ENCODE assay signal across 6 cellular contexts in the genomic region with DNA sequence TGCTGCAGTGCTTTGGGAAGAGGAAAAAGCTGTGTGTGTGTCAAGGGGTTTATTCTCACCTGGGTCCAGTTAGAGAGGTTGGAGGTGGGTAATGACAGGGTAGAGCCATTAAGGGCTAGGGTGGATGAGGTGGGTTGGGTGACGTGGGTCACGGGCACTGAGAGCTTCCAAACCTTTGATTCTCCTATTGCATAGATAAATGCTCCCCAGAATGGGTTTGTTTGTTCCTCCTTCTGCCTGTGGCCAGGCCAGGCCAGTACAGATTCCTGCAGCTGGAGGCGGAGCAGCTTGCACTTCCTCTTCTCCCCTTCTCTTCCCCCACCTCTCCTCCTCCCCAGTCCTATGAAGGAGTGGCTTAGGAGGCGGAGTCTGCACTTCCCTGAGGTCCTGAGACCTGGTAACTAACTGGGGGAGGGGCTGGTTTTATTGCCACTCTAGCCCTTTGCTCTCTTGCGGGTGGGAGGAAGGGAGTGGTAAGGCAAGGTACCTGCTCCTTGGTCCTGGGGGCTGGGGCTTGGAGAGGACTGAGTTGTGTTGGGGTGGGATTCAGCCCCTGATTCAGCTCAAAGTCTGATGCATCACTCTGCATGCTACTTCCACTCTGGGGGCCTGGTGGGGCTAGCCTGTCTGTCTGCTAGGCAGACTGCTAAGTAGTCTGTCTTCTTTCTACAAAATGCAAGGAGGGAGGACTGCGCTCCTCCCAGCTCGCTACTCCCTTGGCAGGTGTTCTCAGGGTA. TPM values are rescaled to one million over a fixed set of nuclear protein-coding genes. Genes with fewer than 3 reads are reported as not detected.
DNase-seq lines count a peak whose midpoint lies in the region; ATAC-seq and TF ChIP-seq lines count a peak whose summit lies in the region.

No MANE protein-coding gene starts in this region.

- TF ChIP-seq POLR2A in sigmoid colon (IDR thresholded peaks at IDR 0.05) = peak in 1 of 2 donors; percentile 62

- H2BK120ac ChIP-seq in H9 (ENCODE audit: low read depth, low read length, poor library complexity, severe bottlenecking) = no peak overlapping the region

- H3K79me2 ChIP-seq in H9 (ENCODE audit: insufficient read depth, low read length) = peaks cover 8% of the 10 kb centered on the region; the same call in 1 of the 2 replicates

- no peak overlapping the region for H3K27ac ChIP-seq in H9 (ENCODE audit: insufficient read length, low read depth, low read length)
- H3K27ac ChIP-seq in sigmoid colon = peak overlapping the region in 1 of 4 donors; percentile 17

- TF ChIP-seq CTCF in H9 (conservative IDR thresholded peaks at IDR 0.05) (no peak), sigmoid colon (IDR thresholded peaks at IDR 0.05) (no peak)

- no peak overlapping the region for H2BK15ac ChIP-seq in H9 (ENCODE audit: low read depth, low read length)

- H3K36me3 Mint-ChIP-seq in H9 (ENCODE audit: insufficient read depth in 1 of 3, low read depth in 3 of 3) = peaks cover 29 to 61% (median 53%) of the 10 kb centered on the region in 3 experiments

- H3K9ac ChIP-seq in H9 (ENCODE audit: extremely low read depth, insufficient read length, low read length) = no peak overlapping the region

- no peak for TF ChIP-seq EP300 in sigmoid colon (IDR thresholded peaks at IDR 0.05)

- H2BK12ac ChIP-seq in H9 (ENCODE audit: insufficient read length, low read depth, low read length) = no peak overlapping the region

- no peak overlapping the region for H3K4ac ChIP-seq in H9 (ENCODE audit: low read depth, low read length)

- no peak overlapping the region for H3K56ac ChIP-seq in H9 (ENCODE audit: insufficient read length, low read depth, low read length)

- no peak overlapping the region for H4K5ac ChIP-seq in H9 (ENCODE audit: insufficient read length, low read depth, low read length)

- H2AFZ ChIP-seq in H9 (ENCODE audit: low read length) = no peak overlapping the region

- peak in 1 of 2 donors; percentile 81 for ATAC-seq in left cardiac atrium

- H4K20me1 ChIP-seq in H9 (ENCODE audit: control insufficient read depth, insufficient read depth, insufficient read length) = no peaks in the 10 kb centered on the region

- no peak overlapping the region for H3K18ac ChIP-seq in H9 (ENCODE audit: insufficient read length, low read depth, low read length)

- H3K4me1 ChIP-seq in H9 (ENCODE audit: insufficient read depth, low read length) (peaks cover 17% of the 10 kb centered on the region), sigmoid colon (peaks cover 0 to 19% (median 18%) of the 10 kb centered on the region in 4 donors)

- no peak overlapping the region for H3K4me3 ChIP-seq in sigmoid colon

- intact Hi-C loops in left cardiac atrium (cut with DNase I) (no loop called here), sigmoid colon (cut with DNase I) (no loop called here)

- peaks cover 11% of the 10 kb centered on the region for H3K23me2 ChIP-seq in H9 (ENCODE audit: insufficient read length, low read depth, low read length, poor library complexity, severe bottlenecking)

- peak overlapping the region; percentile 95 for H3K4me2 ChIP-seq in H9 (ENCODE audit: insufficient read depth, insufficient read length, low read length)

- no peaks in the 10 kb centered on the region for H3K36me3 ChIP-seq in sigmoid colon

- no peak overlapping the region for H3K23ac ChIP-seq in H9 (ENCODE audit: insufficient read length, low read depth, low read length)

- no peaks in the 10 kb centered on the region for H3K27me3 ChIP-seq in H9 (ENCODE audit: insufficient read depth, low read length)
- H3K27me3 ChIP-seq in sigmoid colon = peaks cover 22 to 51% (median 31%) of the 10 kb centered on the region in 3 donors

- H3K9me3 Mint-ChIP-seq in H9 = no peaks in the 10 kb centered on the region

- H4K8ac ChIP-seq in H9 (replicated peaks; ENCODE audit: insufficient read length, low read depth, low read length) = no peak overlapping the region

- H3K79me1 ChIP-seq in H9 (ENCODE audit: insufficient read depth, low read depth, low read length, poor library complexity, severe bottlenecking) = peaks cover 5% of the 10 kb centered on the region

- H2BK5ac ChIP-seq in H9 (ENCODE audit: insufficient read length, low read length) = no peak overlapping the region

- no peak overlapping the region for H2AK5ac ChIP-seq in H9 (ENCODE audit: insufficient read length, low read length)

- no peak overlapping the region for H3T11ph ChIP-seq in H9 (ENCODE audit: low read length)

- peak overlapping the region; percentile 18 to 94; a peak in 4 of 5 replicates for H3K4me3 Mint-ChIP-seq in H9

- no peak overlapping the region for H3K14ac ChIP-seq in H9 (ENCODE audit: insufficient read depth, low read length)

- H3K4me1 Mint-ChIP-seq in H9 = peaks cover 41% of the 10 kb centered on the region in 2 experiments

- peak overlapping the region; percentile 34 to 55 (median 50); a peak in 4 of 7 replicates for H3K27ac Mint-ChIP-seq in H9

- DNase-seq in CMK (ENCODE audit: low read depth) (peak; percentile 84), H9 (peak; percentile 80), OCI-M1 (lab: John Stamatoyannopoulos, UW) (peak; percentile 98), left cardiac atrium (peak; percentile 56), sigmoid colon (no peak), cerebellum (ENCODE audit: low spot score) (no peak)

- H2BK20ac ChIP-seq in H9 (ENCODE audit: low read depth, low read length, poor library complexity, severe bottlenecking) = no peak overlapping the region

- H3K27me3 Mint-ChIP-seq in H9 (ENCODE audit: low read depth) = peaks cover 4% of the 10 kb centered on the region

- H3K9me3 ChIP-seq in H9 (ENCODE audit: control insufficient read depth, low read depth, low read length) (no peaks in the 10 kb centered on the region), sigmoid colon (no peaks in the 10 kb centered on the region)

- no CpG with 5 or more reads among the region's 7 CpGs for WGBS in H9 (ENCODE audit: extremely low coverage, insufficient read length, low lambda C conversion rate)
- 11 to 48% methylated on average over 7 of the region's 7 CpGs for WGBS in sigmoid colon, 2 donors

- no peak overlapping the region for H4K91ac ChIP-seq in H9 (ENCODE audit: insufficient read length, low read depth, low read length)

RNA-seq across cellular contexts. Expression of gene SPINT1, which starts 3.5 kb away (rescaled TPM):
- total RNA-seq in H9 (2021) = 129 and 130 TPM in 2 replicates
- 1 to 10 TPM; 1.3 to 1.4 TPM for total RNA-seq in left cardiac atrium
- total RNA-seq in sigmoid colon = 1 to 10 TPM; 1.1 to 3.8 (median 1.9) TPM
- polyA plus RNA-seq in sigmoid colon = 100 to 1,000 TPM in 1 of 3 donors, 10 to 100 TPM in 2; 52.5 to 146 (median 56.5) TPM
- 7.7 TPM for total RNA-seq in cerebellum

RNA-seq across cellular contexts. Expression of gene PPP1R14D, which starts 18.9 kb away (rescaled TPM):
- total RNA-seq in H9 (2021) (not detected in 2 replicates), left cardiac atrium (not detected), sigmoid colon (not detected), cerebellum (not detected)
- polyA plus RNA-seq in sigmoid colon = 100 to 1,000 TPM; 211 to 395 (median 212) TPM

RNA-seq across cellular contexts. Expression of gene RHOV, which starts 26.6 kb away (rescaled TPM):
- total RNA-seq in H9 (2021) (3.9 and 4.3 TPM in 2 replicates), left cardiac atrium (not detected), sigmoid colon (not detected), cerebellum (4.3 TPM)
- 1 to 10 TPM; 4.8 to 8.1 (median 5.2) TPM for polyA plus RNA-seq in sigmoid colon

RNA-seq across cellular contexts. Expression of gene DNAJC17, which starts 40.1 kb away (rescaled TPM):
- total RNA-seq in H9 (2021) = 38.3 and 44.4 TPM in 2 replicates
- total RNA-seq in left cardiac atrium = 10 to 100 TPM; 18.8 to 19.2 TPM
- 10 to 100 TPM in 2 of 4 donors, 1 to 10 TPM in 2; 9.1 to 25.8 (median 12.8) TPM for total RNA-seq in sigmoid colon
- 10 to 100 TPM; 46.5 to 56.4 (median 46.8) TPM for polyA plus RNA-seq in sigmoid colon
- 15.3 TPM for total RNA-seq in cerebellum

RNA-seq across cellular contexts. Expression of gene ZFYVE19, which starts 40.5 kb away (rescaled TPM):
- total RNA-seq in H9 (2021) = 10.7 and 11.3 TPM in 2 replicates
- total RNA-seq in left cardiac atrium = 10 to 100 TPM; 12.7 to 26.8 TPM
- 10 to 100 TPM; 17.5 to 49.6 (median 29.9) TPM for total RNA-seq in sigmoid colon
- polyA plus RNA-seq in sigmoid colon = 10 to 100 TPM; 14.4 to 32.4 (median 28.7) TPM
- 15.4 TPM for total RNA-seq in cerebellum

Comparison
In these comparisons a context has a peak if more than half of its experiments do, and no peak if none do; other contexts are left out.
1. DNase-seq: peak in CMK (single experiment), H9 (single experiment), OCI-M1 (single experiment) and left cardiac atrium (single experiment); none in sigmoid colon (single experiment) and cerebellum (single experiment).
2. RNA of gene SPINT1, which starts 3.5 kb away (total RNA-seq): 129 to 130 TPM in H9; 7.7 TPM in cerebellum (single experiment), 1.1 to 3.8 TPM in sigmoid colon and 1.3 to 1.4 TPM in left cardiac atrium; every median in the first group is over 10 times any median in the second.